In the genomic region with DNA sequence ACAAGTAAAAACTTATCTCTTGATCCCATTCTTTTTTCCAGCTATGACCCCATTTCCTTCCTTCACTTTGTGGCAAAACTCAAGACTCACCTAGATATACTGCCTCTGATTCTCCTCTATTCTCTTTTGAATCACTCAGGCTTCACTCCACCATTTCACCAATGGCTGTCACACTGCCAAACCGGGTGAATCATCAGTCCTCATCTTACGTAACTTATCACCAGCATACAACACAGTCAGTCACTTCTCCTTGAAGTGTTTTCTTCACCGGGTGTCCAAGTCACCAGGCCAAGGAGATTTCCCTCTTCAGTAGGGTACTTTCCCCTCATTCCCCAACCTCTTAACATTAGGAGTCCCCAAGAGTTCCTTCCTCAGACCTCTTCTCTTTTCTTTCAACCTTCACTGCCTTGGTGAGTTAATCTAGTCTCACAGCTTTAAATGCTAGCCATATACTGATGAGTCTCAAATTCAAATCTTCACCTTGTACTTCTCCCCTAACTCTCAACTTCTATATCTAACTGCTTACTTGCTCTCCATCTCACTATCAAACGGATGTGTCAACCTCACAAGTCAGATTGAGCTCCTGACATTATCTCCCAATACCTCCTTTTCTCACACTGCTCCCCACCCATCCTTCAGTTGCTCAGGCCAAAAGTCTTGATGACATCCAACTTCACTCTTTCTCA, we compare ENCODE assay signal across 9 cellular contexts. TPM values are rescaled to one million over a fixed set of nuclear protein-coding genes. Genes with fewer than 3 reads are reported as not detected.
DNase-seq lines count a peak whose midpoint lies in the region; ATAC-seq and TF ChIP-seq lines count a peak whose summit lies in the region.
"Had no signal": no experiment of that assay in that cellular context is flagged by ENCODE, and none has a peak within 500 bp of the region (broad histone marks: within the 10 kb centered on the region; RNA-seq: fewer than 3 reads in every experiment).

No MANE protein-coding gene starts in this region.

- H3K4me3 Mint-ChIP-seq in activated CD8-positive, alpha-beta memory T cell treated with anti-CD3 and anti-CD28 coated beads, Interleukin-2, amount 10 ng/mL, durations not matched to agents 7 days and 5 days, result no peak overlapping the region
- H3K4me3 Mint-ChIP-seq in type B pancreatic cell, result no peak overlapping the region

- peaks cover 11% of the 10 kb centered on the region for H3K36me3 Mint-ChIP-seq in activated CD8-positive, alpha-beta memory T cell treated with anti-CD3 and anti-CD28 coated beads, Interleukin-2, amount 10 ng/mL, durations not matched to agents 7 days and 5 days
- peaks cover 12% of the 10 kb centered on the region for H3K36me3 Mint-ChIP-seq in type B pancreatic cell

- CTCF ChIA-PET in activated CD8-positive, alpha-beta memory T cell treated with anti-CD3 and anti-CD28 coated beads, Interleukin-2, amount 10 ng/mL, durations not matched to agents 7 days and 5 days (lab: Charles Lee), result interaction anchor here (0.7 to 5.9 kb wide), 7 partner anchors 9 to 630 kb away, joined by 3 to 61 read pairs (median 3); no protein-coding TSS in a partner anchor

- peak overlapping the region; percentile 31 for H3K27ac Mint-ChIP-seq in activated CD8-positive, alpha-beta memory T cell treated with anti-CD3 and anti-CD28 coated beads, Interleukin-2, amount 10 ng/mL, durations not matched to agents 7 days and 5 days
- H3K27ac Mint-ChIP-seq in type B pancreatic cell, result peak overlapping the region; percentile 3

- H3K27me3 Mint-ChIP-seq in activated CD8-positive, alpha-beta memory T cell treated with anti-CD3 and anti-CD28 coated beads, Interleukin-2, amount 10 ng/mL, durations not matched to agents 7 days and 5 days, result no peaks in the 10 kb centered on the region
- no peaks in the 10 kb centered on the region for H3K27me3 Mint-ChIP-seq in type B pancreatic cell

- DNase-seq in activated CD8-positive, alpha-beta memory T cell treated with anti-CD3 and anti-CD28 coated beads, Interleukin-2, amount 10 ng/mL, durations not matched to agents 7 days and 5 days, result no peak
- DNase-seq in activated CD8-positive, alpha-beta memory T cell treated with anti-CD3 and anti-CD28 coated beads for 24 hours, result no peak
- DNase-seq in brain microvascular endothelial cell, result peak; percentile 95
- peak in 2 of 3 donors; percentile 75 to 86 for DNase-seq in right lobe of liver
- no peak for DNase-seq in type B pancreatic cell (ENCODE audit: extremely low spot score, unreplicated experiment)
- no peak for DNase-seq in OCI-M1 (lab: John Stamatoyannopoulos, UW)
- DNase-seq: DND-41 had no signal

- no peak for TF ChIP-seq POLR2A in right lobe of liver (IDR thresholded peaks at IDR 0.05)

- no peak for TF ChIP-seq CTCF in brain microvascular endothelial cell (IDR thresholded peaks at IDR 0.05; ENCODE audit: low read depth, low read length, missing control alignments)
- no peak for TF ChIP-seq CTCF in right lobe of liver (IDR thresholded peaks at IDR 0.05)
- no peak for TF ChIP-seq CTCF in type B pancreatic cell (conservative IDR thresholded peaks at IDR 0.05)

- H3K4me1 Mint-ChIP-seq in activated CD8-positive, alpha-beta memory T cell treated with anti-CD3 and anti-CD28 coated beads, Interleukin-2, amount 10 ng/mL, durations not matched to agents 7 days and 5 days, result peaks cover 22% of the 10 kb centered on the region
- H3K4me1 Mint-ChIP-seq in type B pancreatic cell (ENCODE audit: unreplicated experiment), result peaks cover 5% of the 10 kb centered on the region

- WGBS in right lobe of liver (ENCODE audit: insufficient coverage, low coverage, low lambda C conversion rate, missing lambda C conversion rate), result 15% methylated on average over 4 of the region's 4 CpGs

- in situ Hi-C loops in brain microvascular endothelial cell (cut with HindIII; ENCODE audit: low pct_ligation_motif_present, low sequenced_read_pairs), result no loop called here

- H3K9me3 Mint-ChIP-seq in activated CD8-positive, alpha-beta memory T cell treated with anti-CD3 and anti-CD28 coated beads, Interleukin-2, amount 10 ng/mL, durations not matched to agents 7 days and 5 days (ENCODE audit: low read depth), result no peaks in the 10 kb centered on the region
- no peaks in the 10 kb centered on the region for H3K9me3 Mint-ChIP-seq in type B pancreatic cell

- peaks cover 0 to 22% (median 7%) of the 10 kb centered on the region in 4 donors for H3K4me1 ChIP-seq in right lobe of liver

- H3K36me3 ChIP-seq in brain microvascular endothelial cell (replicated peaks) (peaks cover 9% of the 10 kb centered on the region), right lobe of liver (peaks cover 0 to 24% (median 4%) of the 10 kb centered on the region in 4 donors)

- no peaks in the 10 kb centered on the region for H3K9me3 ChIP-seq in right lobe of liver

- intact Hi-C loops in right lobe of liver (cut with DNase I), result no loop called here

- H3K27me3 ChIP-seq in brain microvascular endothelial cell (replicated peaks) (no peaks in the 10 kb centered on the region), right lobe of liver (no peaks in the 10 kb centered on the region)

- H3K27ac ChIP-seq in brain microvascular endothelial cell, result peak overlapping the region; percentile 16
- H3K27ac ChIP-seq in right lobe of liver, result peak overlapping the region; percentile 4 to 81 (median 62)

- no peak for ATAC-seq in activated CD8-positive, alpha-beta memory T cell treated with anti-CD3 and anti-CD28 coated beads, Interleukin-2, amount 10 ng/mL, durations not matched to agents 7 days and 5 days
- peak; percentile 89 to 91 (median 90) for ATAC-seq in right lobe of liver
- no peak for ATAC-seq in HG03378 (IDR thresholded peaks at IDR 0.05; ENCODE audit: unreplicated experiment)
- ATAC-seq in HG02884 (IDR thresholded peaks at IDR 0.05; ENCODE audit: unreplicated experiment), result no peak

- H3K4me3 ChIP-seq in brain microvascular endothelial cell (ENCODE audit: low read depth, low read length) (no peak overlapping the region), right lobe of liver (no peak overlapping the region)

RNA-seq across cellular contexts. Expression of a gene that starts 6.0 kb away (rescaled TPM):
- total RNA-seq in activated CD8-positive, alpha-beta memory T cell treated with anti-CD3 and anti-CD28 coated beads, Interleukin-2, amount 10 ng/mL, durations not matched to agents 7 days and 5 days, result 10 to 100 TPM; 10.3 to 14.1 TPM
- 1 to 10 TPM; 4.4 to 8.8 (median 7.3) TPM for total RNA-seq in right lobe of liver
- total RNA-seq in type B pancreatic cell (ENCODE audit: low replicate concordance), result 10.1 and 11.7 TPM in 2 replicates

Comparison
In these comparisons a context has a peak if more than half of its experiments do, and no peak if none do; other contexts are left out.
1. ATAC-seq: peak in right lobe of liver (4 of 4); none in activated CD8-positive, alpha-beta memory T cell treated with anti-CD3 and anti-CD28 coated beads, Interleukin-2, amount 10 ng/mL, durations not matched to agents 7 days and 5 days (single experiment), HG03378 (single experiment) and HG02884 (single experiment).
2. DNase-seq: peak in brain microvascular endothelial cell (single experiment) and right lobe of liver (2 of 3); none in activated CD8-positive, alpha-beta memory T cell treated with anti-CD3 and anti-CD28 coated beads, Interleukin-2, amount 10 ng/mL, durations not matched to agents 7 days and 5 days (single experiment), activated CD8-positive, alpha-beta memory T cell treated with anti-CD3 and anti-CD28 coated beads for 24 hours (single experiment), type B pancreatic cell (single experiment) and OCI-M1 (single experiment).